Comparison of ENCODE assay signal across 14 cellular contexts in the genomic region with DNA sequence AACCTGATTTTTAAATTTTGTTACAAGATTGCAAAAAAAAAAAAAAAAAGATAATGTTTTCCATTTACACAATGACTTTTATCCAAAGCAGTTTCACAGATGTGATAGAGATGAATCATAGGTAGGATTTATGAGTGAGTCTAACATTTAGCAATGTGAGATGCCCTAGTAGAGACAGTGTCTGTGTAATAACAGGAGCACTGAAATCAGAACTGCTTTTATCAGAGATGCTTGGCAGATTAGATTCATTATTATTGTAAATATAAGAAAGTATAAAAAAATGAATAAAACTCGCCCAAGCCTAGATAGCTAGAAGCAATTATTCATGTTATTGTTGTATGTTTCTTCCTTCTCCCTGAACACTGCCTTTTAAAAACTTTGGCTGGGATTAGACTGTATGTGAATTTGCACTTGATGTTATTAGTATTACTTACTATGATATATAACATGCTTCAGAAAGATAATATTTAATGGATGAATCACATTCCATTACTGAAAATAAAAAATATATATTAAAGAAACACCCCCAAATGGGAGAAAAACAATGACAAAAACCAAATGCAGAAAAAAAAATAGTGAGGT.
A peak's percentile ranks its signal among the peaks of the same experiment; 100 is the strongest.
DNase-seq lines count a peak whose midpoint lies in the region; FAIRE-seq and TF ChIP-seq lines count a peak whose summit lies in the region.
"Had no signal": no experiment of that assay in that cellular context is flagged by ENCODE, and none has a peak within 500 bp of the region (broad histone marks: within the 10 kb centered on the region; RNA-seq: fewer than 3 reads in every experiment).

No MANE protein-coding gene starts in this region.

- H3K36me3 ChIP-seq in prostate gland (no peaks in the 10 kb centered on the region), MM.1S (replicated peaks; ENCODE audit: insufficient read depth, low read length) (no peaks in the 10 kb centered on the region)
- H3K36me3 ChIP-seq: BLaER1 treated with 17β-estradiol and CSF1 and Interleukin-3, amounts not matched to agents 10 nM and 100 nM; upper lobe of right lung had no signal

- CTCF ChIA-PET in activated naive CD4-positive, alpha-beta T cell treated with anti-CD3 and anti-CD28 coated beads, Interleukin-2, amount 10 ng/mL, durations not matched to agents 7 days and 5 days (lab: Charles Lee) = no interaction called here

- H3K27ac ChIP-seq in prostate gland = no peak overlapping the region
- no peak overlapping the region for H3K27ac ChIP-seq in MM.1S (ENCODE audit: low read length)
- H3K27ac ChIP-seq: BLaER1 treated with 17β-estradiol and CSF1 and Interleukin-3, amounts not matched to agents 10 nM and 100 nM; upper lobe of right lung had no signal

- no peaks in the 10 kb centered on the region for H4K20me1 ChIP-seq in MM.1S (ENCODE audit: insufficient read depth, low read length)
- H4K20me1 ChIP-seq: BLaER1 treated with 17β-estradiol and CSF1 and Interleukin-3, amounts not matched to agents 10 nM and 100 nM had no signal

- no peak overlapping the region for H3K4me3 Mint-ChIP-seq in activated naive CD4-positive, alpha-beta T cell treated with anti-CD3 and anti-CD28 coated beads, Interleukin-2, amount 10 ng/mL, durations not matched to agents 7 days and 5 days
- H3K4me3 Mint-ChIP-seq: activated T-helper 17 cell treated with anti-CD3 and anti-CD28 coated beads, Interleukin-2, amount 50 U/mL, for 72 hours had no signal

- intact Hi-C loops in prostate gland (cut with DNase I) = loop anchor here (5.0 kb wide), 2 partner anchors 85 to 305 kb away; no protein-coding TSS in a partner anchor

- WGBS in prostate gland = 11% methylated on average over 1 of the region's 1 CpG

- H3K36me3 Mint-ChIP-seq in activated naive CD4-positive, alpha-beta T cell treated with anti-CD3 and anti-CD28 coated beads, Interleukin-2, amount 10 ng/mL, durations not matched to agents 7 days and 5 days = no peaks in the 10 kb centered on the region

- no peaks in the 10 kb centered on the region for H3K4me1 Mint-ChIP-seq in activated naive CD4-positive, alpha-beta T cell treated with anti-CD3 and anti-CD28 coated beads, Interleukin-2, amount 10 ng/mL, durations not matched to agents 7 days and 5 days
- H3K4me1 Mint-ChIP-seq: activated T-helper 17 cell treated with anti-CD3 and anti-CD28 coated beads, Interleukin-2, amount 50 U/mL, for 72 hours had no signal

- H3K4me3 ChIP-seq in AG10803 (ENCODE audit: low read length) (no peak overlapping the region; the same call in 1 of the 2 replicates), prostate gland (no peak overlapping the region), MM.1S (ENCODE audit: low read length) (no peak overlapping the region)
- H3K4me3 ChIP-seq: BLaER1 treated with 17β-estradiol and CSF1 and Interleukin-3, amounts not matched to agents 10 nM and 100 nM; upper lobe of right lung had no signal

- no peak overlapping the region for H3K4me2 ChIP-seq in MM.1S (ENCODE audit: low read depth, low read length)

- no peaks in the 10 kb centered on the region for H3K27me3 Mint-ChIP-seq in activated naive CD4-positive, alpha-beta T cell treated with anti-CD3 and anti-CD28 coated beads, Interleukin-2, amount 10 ng/mL, durations not matched to agents 7 days and 5 days
- H3K27me3 Mint-ChIP-seq: activated T-helper 17 cell treated with anti-CD3 and anti-CD28 coated beads, Interleukin-2, amount 50 U/mL, for 72 hours had no signal

- no peaks in the 10 kb centered on the region for H3K9me3 ChIP-seq in prostate gland
- H3K9me3 ChIP-seq in MM.1S (replicated peaks; ENCODE audit: insufficient read depth, low read length) = no peaks in the 10 kb centered on the region
- H3K9me3 ChIP-seq: BLaER1 treated with 17β-estradiol and CSF1 and Interleukin-3, amounts not matched to agents 10 nM and 100 nM; upper lobe of right lung had no signal

- no peaks in the 10 kb centered on the region for H3K79me2 ChIP-seq in MM.1S (ENCODE audit: low read length)

- H2AFZ ChIP-seq in MM.1S (ENCODE audit: low read length) = no peak overlapping the region

- H3K9ac ChIP-seq in MM.1S (ENCODE audit: low read length) = no peak overlapping the region
- H3K9ac ChIP-seq: BLaER1 treated with 17β-estradiol and CSF1 and Interleukin-3, amounts not matched to agents 10 nM and 100 nM had no signal

- H3K4me1 ChIP-seq in prostate gland (replicated peaks) (peaks cover 3% of the 10 kb centered on the region), MM.1S (ENCODE audit: low read length) (no peaks in the 10 kb centered on the region)

- H3K9me2 ChIP-seq in MM.1S (replicated peaks; ENCODE audit: insufficient read depth, low read length) = no peaks in the 10 kb centered on the region

- H3K27me3 ChIP-seq in prostate gland (replicated peaks; ENCODE audit: insufficient read depth) = no peaks in the 10 kb centered on the region
- no peaks in the 10 kb centered on the region for H3K27me3 ChIP-seq in MM.1S (replicated peaks; ENCODE audit: insufficient read depth, low read length)
- H3K27me3 ChIP-seq: BLaER1 treated with 17β-estradiol and CSF1 and Interleukin-3, amounts not matched to agents 10 nM and 100 nM; upper lobe of right lung had no signal

- TF ChIP-seq CTCF in AG10803 (conservative IDR thresholded peaks at IDR 0.05; ENCODE audit: low read length) (no peak), prostate gland (IDR thresholded peaks at IDR 0.05) (no peak), MM.1S (IDR thresholded peaks at IDR 0.05; ENCODE audit: low read length) (no peak)

- H3K27ac Mint-ChIP-seq in activated naive CD4-positive, alpha-beta T cell treated with anti-CD3 and anti-CD28 coated beads, Interleukin-2, amount 10 ng/mL, durations not matched to agents 7 days and 5 days = no peak overlapping the region
- H3K27ac Mint-ChIP-seq: activated T-helper 17 cell treated with anti-CD3 and anti-CD28 coated beads, Interleukin-2, amount 50 U/mL, for 72 hours had no signal

- peak; percentile 83 for DNase-seq in AG10803 (ENCODE audit: low read depth)
- peak; percentile 71 for DNase-seq in NCI-H460 (ENCODE audit: extremely low read depth, low read depth)
- DNase-seq in myocyte (ENCODE audit: low read depth) = peak; percentile 69
- no peak for DNase-seq in effector CD8-positive, alpha-beta T cell (lab: John Stamatoyannopoulos, UW)
- DNase-seq in prostate gland (ENCODE audit: low spot score) = no peak
- DNase-seq in activated naive CD4-positive, alpha-beta T cell treated with anti-CD3 and anti-CD28 coated beads, Interleukin-2, amount 10 ng/mL, durations not matched to agents 7 days and 5 days = no peak
- DNase-seq in MM.1S = no peak
- DNase-seq: activated CD4-positive, alpha-beta T cell treated with anti-CD3 and anti-CD28 coated beads for 1 hour; NCI-H1930; occipital lobe; upper lobe of right lung had no signal

- H3K9me3 Mint-ChIP-seq in activated naive CD4-positive, alpha-beta T cell treated with anti-CD3 and anti-CD28 coated beads, Interleukin-2, amount 10 ng/mL, durations not matched to agents 7 days and 5 days = peaks cover 2% of the 10 kb centered on the region

- TF ChIP-seq POLR2A in prostate gland (IDR thresholded peaks at IDR 0.05) = no peak

- H3F3A ChIP-seq in MM.1S (ENCODE audit: insufficient read depth, low read length) = no peaks in the 10 kb centered on the region

- FAIRE-seq in endometrium (lab: Jason Lieb, UNC) = peak; percentile 23

Comparison
In these comparisons a context has a peak if more than half of its experiments do, and no peak if none do; other contexts are left out.
1. DNase-seq: peak in AG10803 (single experiment), NCI-H460 (single experiment) and myocyte (single experiment); none in effector CD8-positive, alpha-beta T cell (single experiment), prostate gland (single experiment), activated naive CD4-positive, alpha-beta T cell treated with anti-CD3 and anti-CD28 coated beads, Interleukin-2, amount 10 ng/mL, durations not matched to agents 7 days and 5 days (single experiment) and MM.1S (single experiment).